ENCODE assay signal across 20 cellular contexts in the genomic region with DNA sequence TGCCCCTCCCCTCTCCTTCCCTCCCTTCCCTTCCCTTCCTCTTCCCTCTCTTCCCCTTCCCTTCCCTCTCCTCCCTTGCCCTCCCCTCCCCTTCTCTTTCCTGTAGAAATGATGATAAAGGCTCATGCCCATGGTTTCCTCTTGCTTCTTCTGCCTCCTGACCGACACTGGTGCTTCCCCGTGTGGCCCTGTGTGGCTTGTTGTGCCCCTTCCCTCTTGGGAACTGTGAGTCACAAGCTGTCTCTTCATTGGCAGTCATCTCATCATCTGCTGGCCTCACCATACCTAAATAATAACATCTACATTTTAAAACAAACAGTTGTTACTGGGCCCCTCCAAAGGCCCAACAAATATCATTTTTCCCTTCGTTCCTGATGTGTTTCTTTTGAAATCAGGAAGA. TPM values are rescaled to one million over a fixed set of nuclear protein-coding genes. Genes with fewer than 3 reads are reported as not detected.
DNase-seq lines count a peak whose midpoint lies in the region; ATAC-seq and TF ChIP-seq lines count a peak whose summit lies in the region.
"Had no signal": no experiment of that assay in that cellular context is flagged by ENCODE, and none has a peak within 500 bp of the region (broad histone marks: within the 10 kb centered on the region; RNA-seq: fewer than 3 reads in every experiment).

No MANE protein-coding gene starts in this region.

- H3K4me1 ChIP-seq in tibial artery: no peaks in the 10 kb centered on the region
- H3K4me1 ChIP-seq: Caco-2 had no signal

- H3K36me3 ChIP-seq in tibial artery: no peaks in the 10 kb centered on the region
- H3K36me3 ChIP-seq: cardiac muscle cell had no signal

- H3K27ac Mint-ChIP-seq in activated naive CD8-positive, alpha-beta T cell treated with anti-CD3 and anti-CD28 coated beads, Interleukin-2, amount 50 U/mL, for 24 hours: no peak overlapping the region
- no peak overlapping the region for H3K27ac Mint-ChIP-seq in activated naive CD8-positive, alpha-beta T cell treated with anti-CD3 and anti-CD28 coated beads for 36 hours
- H3K27ac Mint-ChIP-seq: activated naive CD8-positive, alpha-beta T cell treated with anti-CD3 and anti-CD28 coated beads, Interleukin-2, amount 10 ng/mL, durations not matched to agents 7 days and 5 days; type B pancreatic cell had no signal

- H3K4me3 ChIP-seq in tibial artery: no peak overlapping the region
- H3K4me3 ChIP-seq: cardiac muscle cell had no signal

- no peaks in the 10 kb centered on the region for H3K9me3 Mint-ChIP-seq in activated naive CD8-positive, alpha-beta T cell treated with anti-CD3 and anti-CD28 coated beads, Interleukin-2, amount 50 U/mL, for 24 hours
- no peaks in the 10 kb centered on the region for H3K9me3 Mint-ChIP-seq in activated naive CD8-positive, alpha-beta T cell treated with anti-CD3 and anti-CD28 coated beads for 36 hours
- H3K9me3 Mint-ChIP-seq: activated naive CD8-positive, alpha-beta T cell treated with anti-CD3 and anti-CD28 coated beads, Interleukin-2, amount 10 ng/mL, durations not matched to agents 7 days and 5 days; type B pancreatic cell had no signal

- peaks cover 0 to under 1% of the 10 kb centered on the region in 2 donors for H3K27me3 ChIP-seq in tibial artery
- H3K27me3 ChIP-seq: cardiac muscle cell had no signal

- H3K4me1 Mint-ChIP-seq in activated naive CD8-positive, alpha-beta T cell treated with anti-CD3 and anti-CD28 coated beads, Interleukin-2, amount 50 U/mL, for 24 hours: peaks cover 5% of the 10 kb centered on the region
- H3K4me1 Mint-ChIP-seq in activated naive CD8-positive, alpha-beta T cell treated with anti-CD3 and anti-CD28 coated beads for 36 hours: peaks cover 2% of the 10 kb centered on the region
- H3K4me1 Mint-ChIP-seq: activated naive CD8-positive, alpha-beta T cell treated with anti-CD3 and anti-CD28 coated beads, Interleukin-2, amount 10 ng/mL, durations not matched to agents 7 days and 5 days had no signal

- peak; percentile 81 for ATAC-seq in activated naive CD8-positive, alpha-beta T cell treated with anti-CD3 and anti-CD28 coated beads, Interleukin-2, amount 50 U/mL, for 24 hours
- peak; percentile 84 for ATAC-seq in HG02759 (IDR thresholded peaks at IDR 0.05; ENCODE audit: unreplicated experiment)
- no peak for ATAC-seq in HG02840 (IDR thresholded peaks at IDR 0.05; ENCODE audit: low FRiP score, unreplicated experiment)
- no peak for ATAC-seq in GM19351 (IDR thresholded peaks at IDR 0.05; ENCODE audit: unreplicated experiment)
- ATAC-seq: sciatic nerve had no signal

- no peak for TF ChIP-seq CTCF in tibial artery (IDR thresholded peaks at IDR 0.05)

- H3K9me3 ChIP-seq in tibial artery: no peaks in the 10 kb centered on the region
- H3K9me3 ChIP-seq: Caco-2 had no signal

- H3K27ac ChIP-seq in caudate nucleus (ENCODE audit: low read depth, low read length) (peak overlapping the region; percentile 41), tibial artery (no peak overlapping the region)
- H3K27ac ChIP-seq: cardiac muscle cell had no signal

- peak; percentile 12 for DNase-seq in activated naive CD8-positive, alpha-beta T cell treated with anti-CD3 and anti-CD28 coated beads, Interleukin-2, amount 50 U/mL, for 24 hours
- no peak for DNase-seq in activated naive CD8-positive, alpha-beta T cell treated with anti-CD3 and anti-CD28 coated beads for 36 hours
- no peak for DNase-seq in caudate nucleus (lab: John Stamatoyannopoulos, UW)
- DNase-seq in tibial artery: no peak
- no peak for DNase-seq in NCI-H1105 (lab: John Stamatoyannopoulos, UW)
- DNase-seq: activated CD4-positive, CD25-positive, alpha-beta regulatory T cell; activated naive CD8-positive, alpha-beta T cell treated with anti-CD3 and anti-CD28 coated beads, Interleukin-2, amount 10 ng/mL, durations not matched to agents 7 days and 5 days; Caco-2; effector CD4-positive, alpha-beta T cell; hypothalamus; NCI-H1092; NCI-H2171 treated with DMSO at 0.1 percent for 48 hours; occipital lobe; stimulated activated CD4-positive, alpha-beta T cell treated with anti-CD3 and anti-CD28 coated beads, Interleukin-2, amount 100 ng/mL, for 48 hours had no signal

- peaks cover 6% of the 10 kb centered on the region for H3K27me3 Mint-ChIP-seq in activated naive CD8-positive, alpha-beta T cell treated with anti-CD3 and anti-CD28 coated beads, Interleukin-2, amount 50 U/mL, for 24 hours
- H3K27me3 Mint-ChIP-seq in activated naive CD8-positive, alpha-beta T cell treated with anti-CD3 and anti-CD28 coated beads for 36 hours: peaks cover 4% of the 10 kb centered on the region

- H3K36me3 Mint-ChIP-seq in activated naive CD8-positive, alpha-beta T cell treated with anti-CD3 and anti-CD28 coated beads, Interleukin-2, amount 50 U/mL, for 24 hours (ENCODE audit: low read depth): no peaks in the 10 kb centered on the region
- no peaks in the 10 kb centered on the region for H3K36me3 Mint-ChIP-seq in activated naive CD8-positive, alpha-beta T cell treated with anti-CD3 and anti-CD28 coated beads for 36 hours
- H3K36me3 Mint-ChIP-seq: activated naive CD8-positive, alpha-beta T cell treated with anti-CD3 and anti-CD28 coated beads, Interleukin-2, amount 10 ng/mL, durations not matched to agents 7 days and 5 days; type B pancreatic cell had no signal

- no peak overlapping the region for H3K4me3 Mint-ChIP-seq in activated naive CD8-positive, alpha-beta T cell treated with anti-CD3 and anti-CD28 coated beads, Interleukin-2, amount 50 U/mL, for 24 hours
- H3K4me3 Mint-ChIP-seq in activated naive CD8-positive, alpha-beta T cell treated with anti-CD3 and anti-CD28 coated beads for 36 hours: no peak overlapping the region
- H3K4me3 Mint-ChIP-seq: activated naive CD8-positive, alpha-beta T cell treated with anti-CD3 and anti-CD28 coated beads, Interleukin-2, amount 10 ng/mL, durations not matched to agents 7 days and 5 days; type B pancreatic cell had no signal

- intact Hi-C loops in tibial artery (cut with DNase I; ENCODE audit: low total_unique reads): no loop called here

RNA-seq across cellular contexts. Expression of a gene that starts 11.7 kb away (rescaled TPM):
- 10 to 100 TPM; 40.5 to 42.3 TPM for total RNA-seq in activated naive CD8-positive, alpha-beta T cell treated with anti-CD3 and anti-CD28 coated beads for 36 hours

RNA-seq across cellular contexts. Expression of a gene that starts 48.2 kb away (rescaled TPM):
- 1 to 10 TPM; 8.5 to 9.0 TPM for total RNA-seq in activated naive CD8-positive, alpha-beta T cell treated with anti-CD3 and anti-CD28 coated beads for 36 hours

RNA-seq across cellular contexts. Expression of a gene that starts 48.5 kb away (rescaled TPM):
- 10 to 100 TPM; 38.2 to 38.4 TPM for total RNA-seq in activated naive CD8-positive, alpha-beta T cell treated with anti-CD3 and anti-CD28 coated beads for 36 hours

Comparison
In these comparisons a context has a peak if more than half of its experiments do, and no peak if none do; other contexts are left out.
1. ATAC-seq: peak in activated naive CD8-positive, alpha-beta T cell treated with anti-CD3 and anti-CD28 coated beads, Interleukin-2, amount 50 U/mL, for 24 hours (single experiment) and HG02759 (single experiment); none in HG02840 (single experiment) and GM19351 (single experiment).